In the genomic region with DNA sequence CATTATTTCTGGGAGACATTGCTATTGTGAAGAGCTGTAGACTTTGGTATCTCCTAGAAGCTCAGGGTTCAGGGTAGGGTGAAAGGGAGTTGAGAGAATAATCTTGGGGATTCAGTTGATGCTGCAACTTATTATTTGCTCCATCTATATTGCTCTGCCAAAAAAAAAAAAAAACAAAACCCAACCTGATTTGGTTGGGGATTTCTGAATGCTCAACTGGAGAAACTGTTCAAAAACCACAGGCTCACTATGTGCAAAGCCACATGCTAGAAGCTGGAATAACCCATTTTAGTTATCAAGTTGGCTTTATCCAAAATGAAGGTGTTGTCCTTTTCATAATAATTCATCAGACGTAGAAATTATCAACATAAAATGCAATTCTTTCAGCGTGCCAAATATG, we compare ENCODE assay signal across 35 cellular contexts.
"Had no signal": no experiment of that assay in that cellular context is flagged by ENCODE, and none has a peak within 500 bp of the region (broad histone marks: within the 10 kb centered on the region; RNA-seq: fewer than 3 reads in every experiment).

No MANE protein-coding gene starts in this region.

- H3K4me3 ChIP-seq: ascending aorta, body of pancreas, breast epithelium had no signal

- H3K27ac ChIP-seq: ascending aorta, body of pancreas, brain microvascular endothelial cell, breast epithelium, VCaP had no signal

- H3K4me3 Mint-ChIP-seq: activated B cell treated with CpG ODN at 0.5 μM for 24 hours; activated CD4-positive, alpha-beta memory T cell treated with anti-CD3 and anti-CD28 coated beads for 36 hours; activated CD4-positive, alpha-beta T cell treated with anti-CD3 and anti-CD28 coated beads, Interleukin-2, amount 10 ng/mL, durations not matched to agents 24 days and 14 days; activated CD8-positive, alpha-beta memory T cell treated with anti-CD3 and anti-CD28 coated beads, Interleukin-2, amount 10 ng/mL, durations not matched to agents 7 days and 5 days; activated CD8-positive, alpha-beta T cell treated with anti-CD3 and anti-CD28 coated beads for 36 hours; activated naive CD4-positive, alpha-beta T cell treated with anti-CD3 and anti-CD28 coated beads, Interleukin-2, amount 10 ng/mL, durations not matched to agents 7 days and 5 days; activated naive CD4-positive, alpha-beta T cell treated with anti-CD3 and anti-CD28 coated beads, Interleukin-2, amount 50 U/mL, for 24 hours; activated naive CD8-positive, alpha-beta T cell; activated naive CD8-positive, alpha-beta T cell treated with anti-CD3 and anti-CD28 coated beads, Interleukin-2, amount 10 ng/mL, durations not matched to agents 7 days and 5 days; activated naive CD8-positive, alpha-beta T cell treated with anti-CD3 and anti-CD28 coated beads, Interleukin-2, amount 50 U/mL, for 24 hours; activated T-cell treated with anti-CD3 and anti-CD28 coated beads, Interleukin-2, amount 50 U/mL, for 24 hours; T-helper 1 cell treated with Interleukin-12 subunit alpha and Interleukin-12 subunit beta and Interleukin-4 antibody, amounts not matched to agents 30 μg/mL and 1 μg/mL, for 36 hours; T-helper 2 cell treated with Interferon-gamma antibody and Interleukin-4, amounts not matched to agents 5 μg/mL and 100 μg/mL, for 36 hours had no signal

- H3K36me3 Mint-ChIP-seq: activated CD4-positive, alpha-beta memory T cell treated with anti-CD3 and anti-CD28 coated beads for 36 hours; activated CD8-positive, alpha-beta memory T cell treated with anti-CD3 and anti-CD28 coated beads, Interleukin-2, amount 10 ng/mL, durations not matched to agents 7 days and 5 days; activated naive CD4-positive, alpha-beta T cell treated with anti-CD3 and anti-CD28 coated beads, Interleukin-2, amount 10 ng/mL, durations not matched to agents 7 days and 5 days; activated naive CD4-positive, alpha-beta T cell treated with anti-CD3 and anti-CD28 coated beads, Interleukin-2, amount 50 U/mL, for 24 hours; activated naive CD8-positive, alpha-beta T cell; activated naive CD8-positive, alpha-beta T cell treated with anti-CD3 and anti-CD28 coated beads, Interleukin-2, amount 10 ng/mL, durations not matched to agents 7 days and 5 days had no signal

- H3K27me3 Mint-ChIP-seq: activated CD4-positive, alpha-beta memory T cell treated with anti-CD3 and anti-CD28 coated beads for 36 hours; activated CD4-positive, alpha-beta T cell treated with anti-CD3 and anti-CD28 coated beads, Interleukin-2, amount 10 ng/mL, durations not matched to agents 24 days and 14 days; activated naive CD4-positive, alpha-beta T cell treated with anti-CD3 and anti-CD28 coated beads, Interleukin-2, amount 50 U/mL, for 24 hours; activated naive CD8-positive, alpha-beta T cell treated with anti-CD3 and anti-CD28 coated beads, Interleukin-2, amount 50 U/mL, for 24 hours had no signal

- H3K27ac Mint-ChIP-seq: activated B cell treated with CpG ODN at 0.5 μM for 24 hours; activated CD4-positive, alpha-beta memory T cell treated with anti-CD3 and anti-CD28 coated beads for 36 hours; activated CD4-positive, alpha-beta T cell treated with anti-CD3 and anti-CD28 coated beads, Interleukin-2, amount 10 ng/mL, durations not matched to agents 24 days and 14 days; activated CD8-positive, alpha-beta memory T cell treated with anti-CD3 and anti-CD28 coated beads, Interleukin-2, amount 10 ng/mL, durations not matched to agents 7 days and 5 days; activated CD8-positive, alpha-beta T cell treated with anti-CD3 and anti-CD28 coated beads for 36 hours; activated naive CD4-positive, alpha-beta T cell treated with anti-CD3 and anti-CD28 coated beads, Interleukin-2, amount 10 ng/mL, durations not matched to agents 7 days and 5 days; activated naive CD4-positive, alpha-beta T cell treated with anti-CD3 and anti-CD28 coated beads, Interleukin-2, amount 50 U/mL, for 24 hours; activated naive CD8-positive, alpha-beta T cell; activated naive CD8-positive, alpha-beta T cell treated with anti-CD3 and anti-CD28 coated beads, Interleukin-2, amount 10 ng/mL, durations not matched to agents 7 days and 5 days; activated naive CD8-positive, alpha-beta T cell treated with anti-CD3 and anti-CD28 coated beads, Interleukin-2, amount 50 U/mL, for 24 hours; activated T-cell treated with anti-CD3 and anti-CD28 coated beads, Interleukin-2, amount 50 U/mL, for 24 hours; activated T-helper 2 cell treated with anti-CD3 and anti-CD28 coated beads, Interferon-gamma antibody, Interleukin-2, Interleukin-4, amounts not matched to agents 10 μg/mL and 5 μg/mL and 100 μg/mL, durations not matched to agents 14 hours and 24 hours and 36 hours; T-helper 1 cell treated with Interleukin-12 subunit alpha and Interleukin-12 subunit beta and Interleukin-4 antibody, amounts not matched to agents 30 μg/mL and 1 μg/mL, for 36 hours; T-helper 2 cell treated with Interferon-gamma antibody and Interleukin-4, amounts not matched to agents 5 μg/mL and 100 μg/mL, for 36 hours had no signal

- DNase-seq: activated B cell treated with CpG ODN at 0.5 μM for 24 hours; activated CD4-positive, alpha-beta memory T cell treated with anti-CD3 and anti-CD28 coated beads for 36 hours; activated CD4-positive, alpha-beta T cell treated with anti-CD3 and anti-CD28 coated beads for 4 hours; activated CD4-positive, alpha-beta T cell treated with anti-CD3 and anti-CD28 coated beads, Interleukin-2, amount 50 U/mL, for 1 hour; activated CD4-positive, alpha-beta T cell treated with anti-CD3 and anti-CD28 coated beads, Interleukin-2, amount 50 U/mL, for 4 hours; activated CD4-positive, CD25-positive, alpha-beta regulatory T cell treated with anti-CD3 and anti-CD28 coated beads, Interleukin-2, amount 50 U/mL, for 72 hours; activated CD8-positive, alpha-beta memory T cell treated with anti-CD3 and anti-CD28 coated beads for 24 hours; activated CD8-positive, alpha-beta memory T cell treated with anti-CD3 and anti-CD28 coated beads, Interleukin-2, amount 10 ng/mL, durations not matched to agents 7 days and 5 days; activated CD8-positive, alpha-beta memory T cell treated with anti-CD3 and anti-CD28 coated beads, Interleukin-2, amount 50 U/mL, for 48 hours; activated CD8-positive, alpha-beta T cell treated with anti-CD3 and anti-CD28 coated beads for 36 hours; activated effector memory CD4-positive, alpha-beta T cell treated with Interleukin-2 at 50 U/mL for 16 hours; activated gamma-delta T cell; activated naive CD4-positive, alpha-beta T cell treated with anti-CD3 and anti-CD28 coated beads, Interleukin-2, amount 10 ng/mL, durations not matched to agents 7 days and 5 days; activated naive CD4-positive, alpha-beta T cell treated with Interleukin-2 at 50 U/mL for 16 hours; activated naive CD8-positive, alpha-beta T cell treated with anti-CD3 and anti-CD28 coated beads, Interleukin-2, amount 10 ng/mL, durations not matched to agents 7 days and 5 days; activated naive CD8-positive, alpha-beta T cell treated with anti-CD3 and anti-CD28 coated beads, Interleukin-2, amount 50 U/mL, for 24 hours; activated T-cell treated with anti-CD3 and anti-CD28 coated beads, Interleukin-2, amount 50 U/mL, for 24 hours; activated T-cell treated with anti-CD3 and anti-CD28 coated beads, Interleukin-2, amount 50 U/mL, for 48 hours; amygdala; anterior cingulate cortex; body of pancreas; central memory CD4-positive, alpha-beta T cell; T-helper 9 cell had no signal

- H3K4me1 Mint-ChIP-seq: activated B cell treated with CpG ODN at 0.5 μM for 24 hours; activated CD4-positive, alpha-beta T cell treated with anti-CD3 and anti-CD28 coated beads, Interleukin-2, amount 10 ng/mL, durations not matched to agents 24 days and 14 days; activated CD8-positive, alpha-beta memory T cell treated with anti-CD3 and anti-CD28 coated beads, Interleukin-2, amount 10 ng/mL, durations not matched to agents 7 days and 5 days; activated naive CD4-positive, alpha-beta T cell treated with anti-CD3 and anti-CD28 coated beads, Interleukin-2, amount 10 ng/mL, durations not matched to agents 7 days and 5 days; activated naive CD4-positive, alpha-beta T cell treated with anti-CD3 and anti-CD28 coated beads, Interleukin-2, amount 50 U/mL, for 24 hours; activated naive CD8-positive, alpha-beta T cell treated with anti-CD3 and anti-CD28 coated beads, Interleukin-2, amount 10 ng/mL, durations not matched to agents 7 days and 5 days; activated naive CD8-positive, alpha-beta T cell treated with anti-CD3 and anti-CD28 coated beads, Interleukin-2, amount 50 U/mL, for 24 hours had no signal

- H3K36me3 ChIP-seq: ascending aorta, brain microvascular endothelial cell, breast epithelium had no signal

- H3K9me3 Mint-ChIP-seq: activated CD4-positive, alpha-beta T cell treated with anti-CD3 and anti-CD28 coated beads, Interleukin-2, amount 10 ng/mL, durations not matched to agents 24 days and 14 days; activated CD8-positive, alpha-beta T cell treated with anti-CD3 and anti-CD28 coated beads for 36 hours; activated T-helper 2 cell treated with anti-CD3 and anti-CD28 coated beads, Interferon-gamma antibody, Interleukin-2, Interleukin-4, amounts not matched to agents 10 μg/mL and 5 μg/mL and 100 μg/mL, durations not matched to agents 14 hours and 24 hours and 36 hours had no signal

- H3K9me3 ChIP-seq: body of pancreas had no signal

- H3K4me1 ChIP-seq: ascending aorta, body of pancreas, breast epithelium had no signal

- FAIRE-seq: colon, TTC549 had no signal

- H3K27me3 ChIP-seq: ascending aorta, body of pancreas, brain microvascular endothelial cell, breast epithelium had no signal
